Comparison of ENCODE assay signal across 8 cellular contexts in genomic region chr14:69684461-69685183, GRCh38.
DNase-seq lines count a peak whose midpoint lies in the region; ATAC-seq and TF ChIP-seq lines count a peak whose summit lies in the region.

No MANE protein-coding gene starts in this region.

- H3K27me3 Mint-ChIP-seq in dendritic cell treated with granulocyte-macrophage colony-stimulating factor and Interleukin-4, amounts not matched to agents 40 ng/mL and 50 ng/mL, for 4 days = no peaks in the 10 kb centered on the region
- no peaks in the 10 kb centered on the region; the same call in none of the 2 replicates for H3K27me3 Mint-ChIP-seq in HFFc6 (ENCODE audit: insufficient read depth)

- TF ChIP-seq CTCF in DOHH2 (IDR thresholded peaks at IDR 0.05; ENCODE audit: low read depth, low read length, poor library complexity, severe bottlenecking) (no peak), PC-3 (conservative IDR thresholded peaks at IDR 0.05; ENCODE audit: low read depth, low read length) (no peak), prostate gland (IDR thresholded peaks at IDR 0.05) (no peak), HFFc6 (IDR thresholded peaks at IDR 0.05) (no peak)

- H3K27me3 ChIP-seq in DOHH2 (ENCODE audit: control insufficient read depth, low read length) (no peaks in the 10 kb centered on the region), PC-3 (ENCODE audit: low read length) (no peaks in the 10 kb centered on the region), prostate gland (replicated peaks; ENCODE audit: insufficient read depth) (no peaks in the 10 kb centered on the region)

- no peaks in the 10 kb centered on the region for H3K9me3 Mint-ChIP-seq in dendritic cell treated with granulocyte-macrophage colony-stimulating factor and Interleukin-4, amounts not matched to agents 40 ng/mL and 50 ng/mL, for 4 days
- no peaks in the 10 kb centered on the region for H3K9me3 Mint-ChIP-seq in HFFc6

- peaks cover 70% of the 10 kb centered on the region for H3K79me2 ChIP-seq in DOHH2 (ENCODE audit: control insufficient read depth, low read length)
- no peaks in the 10 kb centered on the region for H3K79me2 ChIP-seq in PC-3 (ENCODE audit: low read length)

- ATAC-seq in PC-3 (peak; percentile 6; the same call in 1 of the 2 replicates), GM18519 (IDR thresholded peaks at IDR 0.05; ENCODE audit: low FRiP score, unreplicated experiment) (no peak), GM21381 (IDR thresholded peaks at IDR 0.05; ENCODE audit: unreplicated experiment) (no peak)

- H3K4me2 ChIP-seq in DOHH2 (ENCODE audit: low read length) (peak overlapping the region; percentile 27), PC-3 (ENCODE audit: low read length) (peak overlapping the region; percentile 13)

- no peak overlapping the region for H2AFZ ChIP-seq in PC-3 (ENCODE audit: low read length)

- H3K36me3 ChIP-seq in DOHH2 (ENCODE audit: control insufficient read depth, low read length) (0 out of 2 replicates have a peak, but pooled peaks cover 8% of the 10 kb centered on the region), PC-3 (ENCODE audit: low read depth, low read length) (no peaks in the 10 kb centered on the region), prostate gland (no peaks in the 10 kb centered on the region)

- WGBS in prostate gland = 59% methylated on average over 6 of the region's 6 CpGs

- no peak overlapping the region for H3K4me3 Mint-ChIP-seq in dendritic cell treated with granulocyte-macrophage colony-stimulating factor and Interleukin-4, amounts not matched to agents 40 ng/mL and 50 ng/mL, for 4 days
- no peak overlapping the region for H3K4me3 Mint-ChIP-seq in HFFc6

- peaks cover 48% of the 10 kb centered on the region for H3K4me1 ChIP-seq in DOHH2 (ENCODE audit: control insufficient read depth, low read length)
- H3K4me1 ChIP-seq in PC-3 (ENCODE audit: insufficient read depth, low read length) = peaks cover 17% of the 10 kb centered on the region
- H3K4me1 ChIP-seq in prostate gland (replicated peaks) = peaks cover 6% of the 10 kb centered on the region

- H3K27ac ChIP-seq in DOHH2 (ENCODE audit: low read depth, low read length) = no peak overlapping the region
- peak overlapping the region; percentile 69 for H3K27ac ChIP-seq in PC-3 (ENCODE audit: low read length)
- H3K27ac ChIP-seq in prostate gland = peak overlapping the region; percentile 36 to 39

- POLR2A ChIA-PET in PC-3 (lab: Charles Lee; ENCODE audit: unreplicated experiment) = no interaction called here

- CTCF ChIA-PET in PC-3 (lab: Charles Lee) = no interaction called here

- TF ChIP-seq POLR2A in prostate gland (IDR thresholded peaks at IDR 0.05) = no peak

- no peak overlapping the region; the same call in 1 of the 2 replicates for H3K9ac ChIP-seq in PC-3 (ENCODE audit: low read length)

- H3K27ac Mint-ChIP-seq in dendritic cell treated with granulocyte-macrophage colony-stimulating factor and Interleukin-4, amounts not matched to agents 40 ng/mL and 50 ng/mL, for 4 days = peak overlapping the region; percentile 40
- H3K27ac Mint-ChIP-seq in HFFc6 = no peak overlapping the region

- H3F3A ChIP-seq in DOHH2 (ENCODE audit: control insufficient read depth, insufficient read depth) (no peaks in the 10 kb centered on the region), PC-3 (ENCODE audit: low read length, unreplicated experiment) (no peaks in the 10 kb centered on the region)

- peaks cover 77% of the 10 kb centered on the region for H3K4me1 Mint-ChIP-seq in dendritic cell treated with granulocyte-macrophage colony-stimulating factor and Interleukin-4, amounts not matched to agents 40 ng/mL and 50 ng/mL, for 4 days (ENCODE audit: low read depth)
- peaks cover 9% of the 10 kb centered on the region for H3K4me1 Mint-ChIP-seq in HFFc6 (ENCODE audit: low read depth)

- BruUV-seq in PC-3 (replicated peaks; lab: Mats Ljungman, UMichigan) = no TSS peak

- H3K9me3 ChIP-seq in DOHH2 (ENCODE audit: control insufficient read depth, insufficient read depth, low read length) = no peaks in the 10 kb centered on the region
- no peaks in the 10 kb centered on the region for H3K9me3 ChIP-seq in PC-3 (ENCODE audit: low read length)
- H3K9me3 ChIP-seq in prostate gland = no peaks in the 10 kb centered on the region

- H3K36me3 Mint-ChIP-seq in dendritic cell treated with granulocyte-macrophage colony-stimulating factor and Interleukin-4, amounts not matched to agents 40 ng/mL and 50 ng/mL, for 4 days (ENCODE audit: low read depth) = peaks cover 52% of the 10 kb centered on the region
- no peaks in the 10 kb centered on the region for H3K36me3 Mint-ChIP-seq in HFFc6 (ENCODE audit: low read depth)

- intact Hi-C loops in PC-3 (cut with micrococcal nuclease) = no loop called here
- intact Hi-C loops in dendritic cell treated with granulocyte-macrophage colony-stimulating factor and Interleukin-4, amounts not matched to agents 40 ng/mL and 50 ng/mL, for 4 days (cut with micrococcal nuclease) = loop anchor here (5.0 kb wide), 1 partner anchor 43 kb away; no protein-coding TSS in a partner anchor
- intact Hi-C loops in prostate gland (cut with DNase I) = no loop called here

- no peaks in the 10 kb centered on the region for H3K9me2 ChIP-seq in DOHH2 (replicated peaks; ENCODE audit: control insufficient read depth, low read length)
- no peaks in the 10 kb centered on the region for H3K9me2 ChIP-seq in PC-3 (replicated peaks; ENCODE audit: low read length)

- DNase-seq in PC-3 (no peak), prostate gland (ENCODE audit: low spot score) (no peak), Ammon's horn (ENCODE audit: low spot score) (no peak), HFFc6 (no peak)

- H4K20me1 ChIP-seq in DOHH2 (ENCODE audit: control insufficient read depth, insufficient read depth, low read depth, low read length) (peaks cover 4% of the 10 kb centered on the region; the same call in 1 of the 2 replicates), PC-3 (ENCODE audit: low read length) (no peaks in the 10 kb centered on the region)

- H3K4me3 ChIP-seq in DOHH2 (ENCODE audit: low read length) (no peak overlapping the region), PC-3 (ENCODE audit: low read length) (no peak overlapping the region), prostate gland (no peak overlapping the region)
